8 cellular contexts compared by ENCODE assay signal in genomic region chr4:102500371-102501175, GRCh38. TPM values are rescaled to one million over a fixed set of nuclear protein-coding genes. Genes with fewer than 3 reads are reported as not detected.
DNase-seq lines count a peak whose midpoint lies in the region; ATAC-seq and TF ChIP-seq lines count a peak whose summit lies in the region.

No MANE protein-coding gene starts in this region.

- no peaks in the 10 kb centered on the region for H3K9me3 ChIP-seq in duodenal mucosa (ENCODE audit: control insufficient read depth in 1 of 2, low read length in 2 of 2)

- 5% methylated on average over 19 to 38 of the region's 39 CpGs for WGBS in lower leg skin, 2 donors

- H3K9ac ChIP-seq in duodenal mucosa (ENCODE audit: low read depth in 1 of 2, low read length in 2 of 2): peak overlapping the region; percentile 51 to 69

- peak overlapping the region; percentile 89 for H3K27ac ChIP-seq in duodenal mucosa (ENCODE audit: low read depth, low read length)

- no peaks in the 10 kb centered on the region for H3K36me3 ChIP-seq in duodenal mucosa (ENCODE audit: control insufficient read depth in 1 of 2, insufficient read depth in 2 of 2, low read length in 2 of 2)

- TF ChIP-seq POLR2A in NB4 (IDR thresholded peaks at IDR 0.05; ENCODE audit: extremely low read depth, insufficient read length): no peak
- no peak for TF ChIP-seq POLR2A in lower leg skin (IDR thresholded peaks at IDR 0.05)

- peaks cover 23 to 31% of the 10 kb centered on the region in 2 donors for H3K4me1 ChIP-seq in duodenal mucosa (ENCODE audit: control insufficient read depth in 1 of 2, insufficient read depth in 2 of 2, low read length in 2 of 2)

- no peak for TF ChIP-seq CTCF in NB4 (IDR thresholded peaks at IDR 0.05; ENCODE audit: low read depth, low read length)
- TF ChIP-seq CTCF in lower leg skin (IDR thresholded peaks at IDR 0.05): no peak

- intact Hi-C loops in lower leg skin (cut with DNase I; ENCODE audit: low total_unique reads): loop anchor here (5.0 kb wide), 1 partner anchor 327 kb away; the partner anchor contains the start of gene UBE2D3

- H3K27me3 ChIP-seq in duodenal mucosa (ENCODE audit: control insufficient read depth in 1 of 2, insufficient read depth in 2 of 2, low read length in 2 of 2): no peaks in the 10 kb centered on the region

- H3K4me3 ChIP-seq in NB4 (ENCODE audit: low read depth, low read length): peak overlapping the region; percentile 61
- peak overlapping the region; percentile 68 to 73 for H3K4me3 ChIP-seq in duodenal mucosa (ENCODE audit: low read depth in 1 of 2, low read length in 2 of 2)
- peak overlapping the region; percentile 89 for H3K4me3 ChIP-seq in lower leg skin (ENCODE audit: low read depth, poor library complexity, severe bottlenecking)

- DNase-seq in NOMO-1 (lab: John Stamatoyannopoulos, UW; ENCODE audit: unreplicated experiment in 2 of 2) (peak; percentile 13 to 23), NOMO-1 treated with dmso at 0.1 percent for 144 hours (lab: John Stamatoyannopoulos, UW; ENCODE audit: unreplicated experiment) (no peak), NB4 (ENCODE audit: low read depth) (peak; percentile 58), lower leg skin (ENCODE audit: low spot score in 2 of 2) (peak in 1 of 2 donors; percentile 92)
- peak; percentile 58 for DNase-seq in stimulated activated CD8-positive, alpha-beta memory T cell treated with anti-CD3 and anti-CD28 coated beads, Interleukin-4, amount 100 ng/mL, for 48 hours

- peak; percentile 26 for ATAC-seq in HG02610 (IDR thresholded peaks at IDR 0.05; ENCODE audit: unreplicated experiment)
- peak; percentile 36 to 39 for ATAC-seq in activated CD4-positive, CD25-positive, alpha-beta regulatory T cell treated with anti-CD3 and anti-CD28 coated beads, Interleukin-2, amount 50 U/mL, for 24 hours

RNA-seq across cellular contexts. Expression of gene NFKB1, which starts 0.6 kb away (rescaled TPM):
- total RNA-seq in lower leg skin: 10 to 100 TPM; 37.9 to 45.5 (median 43.4) TPM
